21 cellular contexts compared by ENCODE assay signal in the genomic region with DNA sequence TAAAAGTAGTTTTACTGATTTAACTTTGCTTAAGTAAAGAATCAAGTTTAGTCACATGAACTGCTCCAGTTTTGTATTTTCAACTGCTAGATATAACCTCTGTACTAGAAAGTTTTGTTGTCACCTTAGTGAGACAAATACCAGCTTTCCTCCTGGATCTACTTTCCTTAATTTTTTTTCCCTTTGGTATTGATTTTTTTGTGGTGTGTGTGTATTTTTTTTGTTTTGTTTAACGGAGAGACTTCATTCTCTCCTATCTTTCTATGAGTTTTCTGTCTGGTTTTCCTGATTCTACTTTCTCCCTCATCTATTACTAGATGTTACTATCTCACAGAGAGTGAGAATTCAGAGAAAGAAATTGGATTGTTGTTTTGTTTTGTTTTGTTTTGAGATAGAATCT.
"Had no signal": no experiment of that assay in that cellular context is flagged by ENCODE, and none has a peak within 500 bp of the region (broad histone marks: within the 10 kb centered on the region; RNA-seq: fewer than 3 reads in every experiment).

No MANE protein-coding gene starts in this region.

- H3K4me2 ChIP-seq: neural progenitor cell, smooth muscle cell had no signal

- DNase-seq: activated CD4-positive, alpha-beta T cell treated with anti-CD3 and anti-CD28 coated beads, Interleukin-2, amount 50 U/mL, for 4 hours; activated CD8-positive, alpha-beta memory T cell treated with anti-CD3 and anti-CD28 coated beads, Interleukin-2, amount 10 ng/mL, durations not matched to agents 7 days and 5 days; activated effector memory CD4-positive, alpha-beta T cell treated with Interleukin-2 at 50 U/mL for 16 hours; activated naive CD4-positive, alpha-beta T cell treated with anti-CD3 and anti-CD28 coated beads for 36 hours; activated T-cell treated with anti-CD3 and anti-CD28 coated beads, Interleukin-2, amount 50 U/mL, for 1 hour; heart right ventricle; left colon; naive B cell; posterior cingulate gyrus; retina; sigmoid colon; stimulated activated CD4-positive, alpha-beta T cell treated with anti-CD3 and anti-CD28 coated beads, Interleukin-2, amount 100 ng/mL, for 48 hours; stimulated activated CD8-positive, alpha-beta memory T cell treated with anti-CD3 and anti-CD28 coated beads, Interleukin-4, amount 100 ng/mL, for 48 hours; stimulated activated naive CD4-positive, alpha-beta T cell treated with Interleukin-2 at 50 U/mL for 16 hours; substantia nigra; T-helper 1 cell; T-helper 9 cell; tibial artery had no signal

- H3K27me3 Mint-ChIP-seq: activated CD8-positive, alpha-beta memory T cell treated with anti-CD3 and anti-CD28 coated beads, Interleukin-2, amount 10 ng/mL, durations not matched to agents 7 days and 5 days; naive B cell had no signal

- H3K9ac ChIP-seq: neural progenitor cell had no signal

- H3K9me3 Mint-ChIP-seq: activated naive CD4-positive, alpha-beta T cell treated with anti-CD3 and anti-CD28 coated beads for 36 hours; naive B cell; neural progenitor cell; WTC11 had no signal

- H3K4me3 ChIP-seq: heart right ventricle, neural progenitor cell, sigmoid colon, smooth muscle cell, tibial artery had no signal

- H3K27me3 ChIP-seq: heart right ventricle, neural progenitor cell, sigmoid colon, tibial artery had no signal

- H3K4me1 ChIP-seq: neural progenitor cell, sigmoid colon had no signal

- H2AFZ ChIP-seq: neural progenitor cell had no signal

- H3K9me3 ChIP-seq: heart right ventricle, sigmoid colon, tibial artery had no signal

- H3K27ac ChIP-seq: heart right ventricle, neural progenitor cell, sigmoid colon, tibial artery had no signal

- H3K4me3 Mint-ChIP-seq: activated CD8-positive, alpha-beta memory T cell treated with anti-CD3 and anti-CD28 coated beads, Interleukin-2, amount 10 ng/mL, durations not matched to agents 7 days and 5 days; activated naive CD4-positive, alpha-beta T cell treated with anti-CD3 and anti-CD28 coated beads for 36 hours; naive B cell; neural progenitor cell; WTC11 had no signal

- ATAC-seq: activated CD8-positive, alpha-beta memory T cell treated with anti-CD3 and anti-CD28 coated beads, Interleukin-2, amount 10 ng/mL, durations not matched to agents 7 days and 5 days; heart right ventricle; left colon had no signal

- H3K27ac Mint-ChIP-seq: activated CD8-positive, alpha-beta memory T cell treated with anti-CD3 and anti-CD28 coated beads, Interleukin-2, amount 10 ng/mL, durations not matched to agents 7 days and 5 days had no signal
